In the genomic region with DNA sequence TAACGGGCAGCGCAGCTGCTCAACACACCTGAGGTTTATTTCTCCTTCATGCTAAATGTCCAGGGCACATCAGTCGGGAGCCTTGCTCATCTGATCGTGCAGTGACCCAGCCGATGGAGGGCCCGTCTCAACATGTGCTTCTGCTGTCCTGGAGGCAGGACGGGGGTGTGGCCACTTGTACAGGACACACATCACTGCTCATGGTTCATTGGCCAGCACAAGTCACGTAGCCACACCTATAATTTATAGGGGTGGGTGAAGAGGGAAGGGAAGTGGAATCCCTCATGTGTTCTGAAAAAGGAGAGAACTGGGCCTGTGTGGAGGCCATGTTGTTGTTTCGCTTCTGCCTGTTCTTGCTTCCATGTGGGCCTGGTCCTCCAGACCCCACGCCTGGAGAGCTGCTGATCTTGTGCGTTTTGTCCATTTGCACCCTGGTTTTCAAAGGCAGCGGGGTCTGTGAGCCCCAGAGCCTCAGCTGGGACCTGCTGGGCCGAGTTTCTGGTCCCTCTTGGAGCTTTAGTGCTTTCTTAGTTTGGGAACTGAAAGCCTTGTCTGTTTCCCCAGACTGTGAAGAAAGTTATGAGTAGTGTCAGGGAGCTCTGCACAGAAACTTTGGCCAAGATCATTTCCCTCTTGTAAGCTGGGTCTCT, we compare ENCODE assay signal across 9 cellular contexts.
DNase-seq lines count a peak whose midpoint lies in the region; ATAC-seq and TF ChIP-seq lines count a peak whose summit lies in the region.
"Had no signal": no experiment of that assay in that cellular context is flagged by ENCODE, and none has a peak within 500 bp of the region (broad histone marks: within the 10 kb centered on the region; RNA-seq: fewer than 3 reads in every experiment).

No MANE protein-coding gene starts in this region.

- H3K27ac Mint-ChIP-seq in IgD-negative memory B cell = peak overlapping the region; percentile 90 to 97 (median 92)
- no peak overlapping the region for H3K27ac Mint-ChIP-seq in activated CD4-positive, alpha-beta memory T cell treated with anti-CD3 and anti-CD28 coated beads for 36 hours
- H3K27ac Mint-ChIP-seq: stimulated activated naive CD8-positive, alpha-beta T cell treated with anti-CD3 and anti-CD28 coated beads, Interleukin-15, Interleukin-2, amounts not matched to agents 100 ng/mL and 50 ng/mL, for 24 hours had no signal

- CTCF ChIA-PET in activated CD4-positive, alpha-beta memory T cell treated with anti-CD3 and anti-CD28 coated beads for 36 hours (lab: Charles Lee) = no interaction called here

- DNase-seq in COLO668 (lab: John Stamatoyannopoulos, UW; ENCODE audit: unreplicated experiment) (peak; percentile 23), foreskin keratinocyte (peak; percentile 80 to 90), SW 1271 (lab: John Stamatoyannopoulos, UW) (no peak)
- no peak for DNase-seq in activated naive CD4-positive, alpha-beta T cell treated with anti-CD3 and anti-CD28 coated beads, Interleukin-2, amount 50 U/mL, for 16 hours
- DNase-seq in activated CD4-positive, alpha-beta memory T cell treated with anti-CD3 and anti-CD28 coated beads for 36 hours = no peak
- DNase-seq in activated CD8-positive, alpha-beta memory T cell treated with anti-CD3 and anti-CD28 coated beads, Interleukin-2, amount 50 U/mL, for 4 hours = no peak

- ATAC-seq in GM21447 (IDR thresholded peaks at IDR 0.05; ENCODE audit: unreplicated experiment) = peak; percentile 85
- ATAC-seq in foreskin keratinocyte = peak; percentile 86

- H3K4me1 ChIP-seq in foreskin keratinocyte = peaks cover 14% of the 10 kb centered on the region

- H3K4me3 Mint-ChIP-seq in IgD-negative memory B cell = peak overlapping the region; percentile 16 to 88 (median 68)
- no peak overlapping the region for H3K4me3 Mint-ChIP-seq in activated CD4-positive, alpha-beta memory T cell treated with anti-CD3 and anti-CD28 coated beads for 36 hours
- H3K4me3 Mint-ChIP-seq: stimulated activated naive CD8-positive, alpha-beta T cell treated with anti-CD3 and anti-CD28 coated beads, Interleukin-15, Interleukin-2, amounts not matched to agents 100 ng/mL and 50 ng/mL, for 24 hours had no signal

- H3K27me3 ChIP-seq in foreskin keratinocyte = no peaks in the 10 kb centered on the region

- no peaks in the 10 kb centered on the region for H3K27me3 Mint-ChIP-seq in IgD-negative memory B cell
- no peaks in the 10 kb centered on the region for H3K27me3 Mint-ChIP-seq in activated CD4-positive, alpha-beta memory T cell treated with anti-CD3 and anti-CD28 coated beads for 36 hours
- H3K27me3 Mint-ChIP-seq: stimulated activated naive CD8-positive, alpha-beta T cell treated with anti-CD3 and anti-CD28 coated beads, Interleukin-15, Interleukin-2, amounts not matched to agents 100 ng/mL and 50 ng/mL, for 24 hours had no signal

- POLR2A ChIA-PET in activated CD4-positive, alpha-beta memory T cell treated with anti-CD3 and anti-CD28 coated beads for 36 hours (lab: Charles Lee) = no interaction called here

- peak overlapping the region; percentile 87 for H3K27ac ChIP-seq in foreskin keratinocyte

- H3K36me3 Mint-ChIP-seq in IgD-negative memory B cell = peaks cover 2% of the 10 kb centered on the region
- no peaks in the 10 kb centered on the region for H3K36me3 Mint-ChIP-seq in activated CD4-positive, alpha-beta memory T cell treated with anti-CD3 and anti-CD28 coated beads for 36 hours

- H3K4me1 Mint-ChIP-seq in IgD-negative memory B cell = peaks cover 27 to 44% (median 38%) of the 10 kb centered on the region in 3 donors
- peaks cover 7% of the 10 kb centered on the region for H3K4me1 Mint-ChIP-seq in activated CD4-positive, alpha-beta memory T cell treated with anti-CD3 and anti-CD28 coated beads for 36 hours (ENCODE audit: low read depth)

- intact Hi-C loops in activated CD4-positive, alpha-beta memory T cell treated with anti-CD3 and anti-CD28 coated beads for 36 hours (cut with micrococcal nuclease) = no loop called here

- no peak for TF ChIP-seq CTCF in foreskin keratinocyte (conservative IDR thresholded peaks at IDR 0.05)

- no peaks in the 10 kb centered on the region for H3K9me3 Mint-ChIP-seq in IgD-negative memory B cell
- H3K9me3 Mint-ChIP-seq in activated CD4-positive, alpha-beta memory T cell treated with anti-CD3 and anti-CD28 coated beads for 36 hours = no peaks in the 10 kb centered on the region
- H3K9me3 Mint-ChIP-seq: stimulated activated naive CD8-positive, alpha-beta T cell treated with anti-CD3 and anti-CD28 coated beads, Interleukin-15, Interleukin-2, amounts not matched to agents 100 ng/mL and 50 ng/mL, for 24 hours had no signal

Comparison
In these comparisons a context has a peak if more than half of its experiments do, and no peak if none do; other contexts are left out.
1. DNase-seq: peak in COLO668 (single experiment) and foreskin keratinocyte (2 of 2); none in activated naive CD4-positive, alpha-beta T cell treated with anti-CD3 and anti-CD28 coated beads, Interleukin-2, amount 50 U/mL, for 16 hours (single experiment), activated CD4-positive, alpha-beta memory T cell treated with anti-CD3 and anti-CD28 coated beads for 36 hours (single experiment), activated CD8-positive, alpha-beta memory T cell treated with anti-CD3 and anti-CD28 coated beads, Interleukin-2, amount 50 U/mL, for 4 hours (single experiment) and SW 1271 (0 of 2).